ENCODE assay signal across 8 cellular contexts in genomic region chr1:162056043-162056442, GRCh38. TPM values are rescaled to one million over a fixed set of nuclear protein-coding genes. Genes with fewer than 3 reads are reported as not detected.
DNase-seq lines count a peak whose midpoint lies in the region; ATAC-seq and TF ChIP-seq lines count a peak whose summit lies in the region.

No MANE protein-coding gene starts in this region.

- H3K27me3 ChIP-seq in endodermal cell (ENCODE audit: control insufficient read depth, insufficient read depth, low read length, poor library complexity, severe bottlenecking) (peaks cover 26% of the 10 kb centered on the region), mesendoderm (ENCODE audit: insufficient read depth, low read length, poor library complexity) (no peaks in the 10 kb centered on the region), thyroid gland (no peaks in the 10 kb centered on the region)

- no peaks in the 10 kb centered on the region for H3K79me1 ChIP-seq in mesendoderm (ENCODE audit: low read length)

- H3K27me3 Mint-ChIP-seq in activated CD4-positive, alpha-beta memory T cell treated with anti-CD3 and anti-CD28 coated beads, Interleukin-2, amount 10 ng/mL, durations not matched to agents 7 days and 5 days, result peaks cover 8% of the 10 kb centered on the region
- peaks cover 15% of the 10 kb centered on the region for H3K27me3 Mint-ChIP-seq in endodermal cell (ENCODE audit: insufficient read depth)

- no peak overlapping the region for H4K8ac ChIP-seq in mesendoderm (ENCODE audit: low read depth, low read length)

- no peak overlapping the region for H3K18ac ChIP-seq in mesendoderm (ENCODE audit: low read length)

- H3K9me3 Mint-ChIP-seq in activated CD4-positive, alpha-beta memory T cell treated with anti-CD3 and anti-CD28 coated beads, Interleukin-2, amount 10 ng/mL, durations not matched to agents 7 days and 5 days, result no peaks in the 10 kb centered on the region
- no peaks in the 10 kb centered on the region for H3K9me3 Mint-ChIP-seq in endodermal cell

- H3K27ac ChIP-seq in endodermal cell (ENCODE audit: low read depth, low read length) (no peak overlapping the region), mesendoderm (ENCODE audit: low read depth, low read length) (no peak overlapping the region), thyroid gland (no peak overlapping the region)

- no peaks in the 10 kb centered on the region for H3K4me1 Mint-ChIP-seq in activated CD4-positive, alpha-beta memory T cell treated with anti-CD3 and anti-CD28 coated beads, Interleukin-2, amount 10 ng/mL, durations not matched to agents 7 days and 5 days
- H3K4me1 Mint-ChIP-seq in endodermal cell, result no peaks in the 10 kb centered on the region

- 40 to 64% methylated on average over 2 to 3 of the region's 3 CpGs for WGBS in endodermal cell (ENCODE audit: insufficient coverage in 1 of 2, insufficient read length in 1 of 2), 2 experiments
- WGBS in mesendoderm (ENCODE audit: extremely low coverage, insufficient coverage, low lambda C conversion rate), result no CpG with 5 or more reads among the region's 3 CpGs
- WGBS in thyroid gland, 2 donors, result 24 to 34% methylated on average over 3 of the region's 3 CpGs

- no peak overlapping the region for H3K4me2 ChIP-seq in mesendoderm (ENCODE audit: low read length)

- H3K79me2 ChIP-seq in mesendoderm (ENCODE audit: control insufficient read depth, insufficient read depth, low read length), result no peaks in the 10 kb centered on the region

- peak; percentile 35 for DNase-seq in NK-92 treated with Interleukin-12 subunit alpha and Interleukin-12 subunit beta, amount 100 ng/mL, for 24 hours (lab: John Stamatoyannopoulos, UW)
- DNase-seq in NK-92 (lab: John Stamatoyannopoulos, UW; ENCODE audit: unreplicated experiment), result no peak
- DNase-seq in NCI-H748 (lab: John Stamatoyannopoulos, UW; ENCODE audit: unreplicated experiment), result peak; percentile 75
- peak; percentile 35 for DNase-seq in activated CD4-positive, alpha-beta memory T cell treated with anti-CD3 and anti-CD28 coated beads, Interleukin-2, amount 10 ng/mL, durations not matched to agents 7 days and 5 days
- DNase-seq in endodermal cell, result peak; percentile 93
- peak; percentile 85 for DNase-seq in mesendoderm
- DNase-seq in thyroid gland, result peak; percentile 62 to 66

- POLR2A ChIA-PET in activated CD4-positive, alpha-beta memory T cell treated with anti-CD3 and anti-CD28 coated beads, Interleukin-2, amount 10 ng/mL, durations not matched to agents 7 days and 5 days (lab: Charles Lee), result no interaction called here

- H2AK5ac ChIP-seq in mesendoderm (ENCODE audit: low read length), result no peak overlapping the region

- no peak overlapping the region for H4K5ac ChIP-seq in mesendoderm (ENCODE audit: low read length)

- no peak overlapping the region for H3K9ac ChIP-seq in endodermal cell (ENCODE audit: extremely low read depth, low read length, poor library complexity, severe bottlenecking)
- H3K9ac ChIP-seq in mesendoderm (ENCODE audit: low read length), result no peak overlapping the region

- H3K4me1 ChIP-seq in endodermal cell (ENCODE audit: control insufficient read depth, insufficient read depth, low read length) (no peaks in the 10 kb centered on the region), mesendoderm (ENCODE audit: control insufficient read depth, low read depth, low read length) (no peaks in the 10 kb centered on the region), thyroid gland (no peaks in the 10 kb centered on the region)

- no peak overlapping the region for H2BK120ac ChIP-seq in mesendoderm (ENCODE audit: low read depth, low read length)

- no peak for TF ChIP-seq POLR2A in thyroid gland (IDR thresholded peaks at IDR 0.05)

- intact Hi-C loops in thyroid gland (cut with DNase I), result loop anchor here (5.0 kb wide), 1 partner anchor 336 kb away; no protein-coding TSS in a partner anchor

- H3K4me3 ChIP-seq in endodermal cell (ENCODE audit: low read length) (no peak overlapping the region), mesendoderm (ENCODE audit: low read length) (no peak overlapping the region), thyroid gland (replicated peaks in 1 of 3) (no peak overlapping the region)

- no peak overlapping the region for H2BK15ac ChIP-seq in mesendoderm (replicated peaks; ENCODE audit: low read depth)

- H3K4me3 Mint-ChIP-seq in activated CD4-positive, alpha-beta memory T cell treated with anti-CD3 and anti-CD28 coated beads, Interleukin-2, amount 10 ng/mL, durations not matched to agents 7 days and 5 days, result no peak overlapping the region
- no peak overlapping the region for H3K4me3 Mint-ChIP-seq in endodermal cell

- H3K56ac ChIP-seq in mesendoderm (ENCODE audit: low read length), result no peak overlapping the region

- peak; percentile 74 for ATAC-seq in HG03439 (IDR thresholded peaks at IDR 0.05; ENCODE audit: unreplicated experiment)

- no peak overlapping the region for H3K23ac ChIP-seq in mesendoderm (ENCODE audit: low read length)

- CTCF ChIA-PET in activated CD4-positive, alpha-beta memory T cell treated with anti-CD3 and anti-CD28 coated beads, Interleukin-2, amount 10 ng/mL, durations not matched to agents 7 days and 5 days (lab: Charles Lee), result interaction anchor here (0.6 to 1.9 kb wide), 9 partner anchors 13 to 434 kb away, joined by 3 to 6 read pairs (median 3); partner anchors contain the start of gene NOS1AP

- H3K36me3 ChIP-seq in endodermal cell (ENCODE audit: control insufficient read depth, insufficient read depth, low read length) (no peaks in the 10 kb centered on the region), mesendoderm (ENCODE audit: control insufficient read depth, insufficient read depth, low read length) (no peaks in the 10 kb centered on the region), thyroid gland (no peaks in the 10 kb centered on the region)

- TF ChIP-seq CTCF in endodermal cell (conservative IDR thresholded peaks at IDR 0.05) (peak; percentile 97), thyroid gland (IDR thresholded peaks at IDR 0.05) (peak; percentile 68 to 92 (median 84))

- H2BK5ac ChIP-seq in mesendoderm (ENCODE audit: low read length), result no peak overlapping the region

- H3K9me3 ChIP-seq in endodermal cell (ENCODE audit: control insufficient read depth, low read length) (no peaks in the 10 kb centered on the region), thyroid gland (no peaks in the 10 kb centered on the region)

- no peak overlapping the region for H3K4ac ChIP-seq in mesendoderm (ENCODE audit: low read depth, low read length)

- H3K27ac Mint-ChIP-seq in activated CD4-positive, alpha-beta memory T cell treated with anti-CD3 and anti-CD28 coated beads, Interleukin-2, amount 10 ng/mL, durations not matched to agents 7 days and 5 days, result no peak overlapping the region
- H3K27ac Mint-ChIP-seq in endodermal cell, result no peak overlapping the region

- no peaks in the 10 kb centered on the region for H3K36me3 Mint-ChIP-seq in activated CD4-positive, alpha-beta memory T cell treated with anti-CD3 and anti-CD28 coated beads, Interleukin-2, amount 10 ng/mL, durations not matched to agents 7 days and 5 days (ENCODE audit: low read depth)
- no peaks in the 10 kb centered on the region for H3K36me3 Mint-ChIP-seq in endodermal cell (ENCODE audit: low read depth)

RNA-seq across cellular contexts. Expression of gene NOS1AP, which starts 13.4 kb away (rescaled TPM):
- under 1 TPM in 1 of 2 experiments, not detected in 1; 0.08 TPM for total RNA-seq in activated CD4-positive, alpha-beta memory T cell treated with anti-CD3 and anti-CD28 coated beads, Interleukin-2, amount 10 ng/mL, durations not matched to agents 7 days and 5 days
- total RNA-seq in endodermal cell (1 to 10 TPM; 4.8 to 5.9 TPM), thyroid gland (1 to 10 TPM in 1 of 4 donors, under 1 TPM in 3; 0.40 to 2.2 (median 0.54) TPM)
- 5.5 TPM for polyA plus RNA-seq in endodermal cell (2013, experiment 1 of 2)
- 4.8 TPM for polyA plus RNA-seq in endodermal cell (2013, experiment 2 of 2)
- 10.6 TPM for polyA plus RNA-seq in mesendoderm (2013, experiment 1 of 2)
- 10.8 TPM for polyA plus RNA-seq in mesendoderm (2013, experiment 2 of 2)

RNA-seq across cellular contexts. Expression of gene OLFML2B, which starts 32.4 kb away (rescaled TPM):
- not detected for total RNA-seq in activated CD4-positive, alpha-beta memory T cell treated with anti-CD3 and anti-CD28 coated beads, Interleukin-2, amount 10 ng/mL, durations not matched to agents 7 days and 5 days
- under 1 TPM; 0.75 to 1.00 TPM for total RNA-seq in endodermal cell
- polyA plus RNA-seq in endodermal cell (2013, experiment 1 of 2), result 5.8 TPM
- 5.5 TPM for polyA plus RNA-seq in endodermal cell (2013, experiment 2 of 2)
- 2.4 TPM for polyA plus RNA-seq in mesendoderm (2013, experiment 1 of 2)
- 2.8 TPM for polyA plus RNA-seq in mesendoderm (2013, experiment 2 of 2)
- total RNA-seq in thyroid gland, result 10 to 100 TPM in 3 of 4 donors, 1 to 10 TPM in 1; 8.0 to 18.4 (median 12.9) TPM

Comparison
In these comparisons a context has a peak if more than half of its experiments do, and no peak if none do; other contexts are left out.
1. RNA of gene OLFML2B, which starts 32.4 kb away (total RNA-seq): 8.0 to 18.4 TPM in thyroid gland; 0.75 to 1.00 TPM in endodermal cell and not detected in activated CD4-positive, alpha-beta memory T cell treated with anti-CD3 and anti-CD28 coated beads, Interleukin-2, amount 10 ng/mL, durations not matched to agents 7 days and 5 days; every median in the first group is over 4 times any median in the second.